ENCODE assay signal across 8 cellular contexts in genomic region chr21:28781602-28782274, GRCh38.
DNase-seq lines count a peak whose midpoint lies in the region; ATAC-seq and TF ChIP-seq lines count a peak whose summit lies in the region.

No MANE protein-coding gene starts in this region.

- intact Hi-C loops in prostate gland (cut with DNase I), result no loop called here

- H3K27me3 ChIP-seq in Loucy (ENCODE audit: insufficient read depth, low read length, poor library complexity, severe bottlenecking) (no peaks in the 10 kb centered on the region), fibroblast of lung (ENCODE audit: control insufficient read depth, insufficient read depth, low read length) (no peaks in the 10 kb centered on the region), tibial nerve (no peaks in the 10 kb centered on the region), prostate gland (replicated peaks; ENCODE audit: insufficient read depth) (no peaks in the 10 kb centered on the region)

- peak; percentile 60 for TF ChIP-seq CTCF in AG09309 (IDR thresholded peaks at IDR 0.05; ENCODE audit: control insufficient read depth, insufficient read depth, low read depth, low read length, missing control alignments)
- TF ChIP-seq CTCF in Loucy (conservative IDR thresholded peaks at IDR 0.05; ENCODE audit: low read length), result peak; percentile 53
- TF ChIP-seq CTCF in fibroblast of lung (conservative IDR thresholded peaks at IDR 0.05 in 1 of 2, IDR thresholded peaks at IDR 0.05 in 1 of 2; ENCODE audit: low read depth in 1 of 2, low read length in 2 of 2), result peak; percentile 53 to 65
- peak in 1 of 5 experiments; percentile 16 for TF ChIP-seq CTCF in tibial nerve (IDR thresholded peaks at IDR 0.05)
- no peak for TF ChIP-seq CTCF in prostate gland (IDR thresholded peaks at IDR 0.05)

- H3K4me1 ChIP-seq in Loucy (ENCODE audit: insufficient read depth, low read length, poor library complexity, severe bottlenecking), result no peaks in the 10 kb centered on the region
- H3K4me1 ChIP-seq in fibroblast of lung (ENCODE audit: control insufficient read depth, extremely low read depth, insufficient read depth, low read length), result no peaks in the 10 kb centered on the region
- H3K4me1 ChIP-seq in tibial nerve, result no peaks in the 10 kb centered on the region
- no peaks in the 10 kb centered on the region for H3K4me1 ChIP-seq in prostate gland (replicated peaks)

- H3K79me2 ChIP-seq in Loucy (ENCODE audit: insufficient read depth, low read length) (no peaks in the 10 kb centered on the region), fibroblast of lung (ENCODE audit: control insufficient read depth, insufficient read depth, low read length) (no peaks in the 10 kb centered on the region)

- H3K4me3 ChIP-seq in AG09309 (ENCODE audit: control insufficient read depth, low read depth, low read length), result no peak overlapping the region
- H3K4me3 ChIP-seq in Loucy (ENCODE audit: low read length, poor library complexity, severe bottlenecking), result no peak overlapping the region
- no peak overlapping the region for H3K4me3 ChIP-seq in fibroblast of lung (replicated peaks in 1 of 4; ENCODE audit: control extremely low read depth in 1 of 4, insufficient read depth in 1 of 4, low read depth in 3 of 4, low read length in 4 of 4)
- H3K4me3 ChIP-seq in tibial nerve, result no peak overlapping the region
- H3K4me3 ChIP-seq in prostate gland, result no peak overlapping the region

- TF ChIP-seq POLR2A in tibial nerve (IDR thresholded peaks at IDR 0.05) (no peak), prostate gland (IDR thresholded peaks at IDR 0.05) (no peak)

- no peak for TF ChIP-seq EP300 in tibial nerve (IDR thresholded peaks at IDR 0.05)

- peak; percentile 67 for ATAC-seq in GM18498 (IDR thresholded peaks at IDR 0.05; ENCODE audit: unreplicated experiment)
- no peak for ATAC-seq in HG03521 (IDR thresholded peaks at IDR 0.05; ENCODE audit: unreplicated experiment)

- H3F3A ChIP-seq in Loucy (ENCODE audit: low read depth), result no peaks in the 10 kb centered on the region

- H3K4me2 ChIP-seq in Loucy (ENCODE audit: low read depth, low read length, poor library complexity, severe bottlenecking) (no peak overlapping the region), fibroblast of lung (ENCODE audit: extremely low read depth, insufficient read depth, low read length) (no peak overlapping the region)

- H3K27ac ChIP-seq in fibroblast of lung (ENCODE audit: insufficient read depth, low read length) (no peak overlapping the region), tibial nerve (no peak overlapping the region), prostate gland (no peak overlapping the region)

- DNase-seq in AG09309 (ENCODE audit: low read depth) (no peak), fibroblast of lung (ENCODE audit: low read depth in 2 of 2) (peak in 1 of 2 donors; percentile 66), NCI-H146 treated with DMSO at 0.1 percent for 48 hours (lab: John Stamatoyannopoulos, UW; ENCODE audit: unreplicated experiment) (no peak), tibial nerve (ENCODE audit: low spot score in 2 of 2) (no peak), prostate gland (ENCODE audit: low spot score) (no peak)

- H4K20me1 ChIP-seq in Loucy (ENCODE audit: insufficient read depth, low read length, poor library complexity, severe bottlenecking) (no peaks in the 10 kb centered on the region), fibroblast of lung (ENCODE audit: control insufficient read depth, extremely low read depth, insufficient read depth, low read length) (no peaks in the 10 kb centered on the region)

- no peak overlapping the region for H3K9ac ChIP-seq in Loucy (ENCODE audit: low read depth, low read length, poor library complexity, severe bottlenecking)
- no peak overlapping the region for H3K9ac ChIP-seq in fibroblast of lung (ENCODE audit: insufficient read depth, low read length)

- no peaks in the 10 kb centered on the region for H3K9me2 ChIP-seq in Loucy (replicated peaks; ENCODE audit: low read depth, low read length)

- H3K9me3 ChIP-seq in Loucy (ENCODE audit: insufficient read depth, low read depth, low read length) (no peaks in the 10 kb centered on the region), fibroblast of lung (ENCODE audit: control insufficient read depth, insufficient read depth, low read depth, low read length) (no peaks in the 10 kb centered on the region), tibial nerve (peaks cover 0 to 3% (median 0%) of the 10 kb centered on the region in 4 donors), prostate gland (no peaks in the 10 kb centered on the region)

- H2AFZ ChIP-seq in Loucy (ENCODE audit: low read length), result no peak overlapping the region
- H2AFZ ChIP-seq in fibroblast of lung (ENCODE audit: low read length), result no peak overlapping the region

- H3K36me3 ChIP-seq in Loucy (ENCODE audit: insufficient read depth, low read length) (no peaks in the 10 kb centered on the region), fibroblast of lung (ENCODE audit: control insufficient read depth, insufficient read depth, low read length) (no peaks in the 10 kb centered on the region), tibial nerve (peaks cover 0 to 21% (median 0%) of the 10 kb centered on the region in 3 donors), prostate gland (no peaks in the 10 kb centered on the region)

Comparison
In these comparisons a context has a peak if more than half of its experiments do, and no peak if none do; other contexts are left out.
1. CTCF ChIP-seq: peak in AG09309 (single experiment), Loucy (single experiment) and fibroblast of lung (2 of 2); none in prostate gland (0 of 4).